In genomic region chr9:95316274-95316673, GRCh38 we compare ENCODE assay signal across 8 cellular contexts. TPM values are rescaled to one million over a fixed set of nuclear protein-coding genes. Genes with fewer than 3 reads are reported as not detected.
DNase-seq lines count a peak whose midpoint lies in the region; ATAC-seq, FAIRE-seq and TF ChIP-seq lines count a peak whose summit lies in the region.

No MANE protein-coding gene starts in this region.

- H3K27ac Mint-ChIP-seq in activated naive CD4-positive, alpha-beta T cell treated with anti-CD3 and anti-CD28 coated beads, Interleukin-2, amount 10 ng/mL, durations not matched to agents 7 days and 5 days = peak overlapping the region; percentile 53
- H3K27ac Mint-ChIP-seq in activated T-helper 1 cell treated with anti-CD3 and anti-CD28 coated beads, Interleukin-12 subunit alpha, Interleukin-12 subunit beta, Interleukin-2, Interleukin-4 antibody, amounts not matched to agents 30 ng/mL and 10 ng/mL and 1 ng/mL, durations not matched to agents 14 hours and 24 hours and 36 hours = peak overlapping the region; percentile 21
- peak overlapping the region; percentile 88 for H3K27ac Mint-ChIP-seq in type B pancreatic cell

- no peaks in the 10 kb centered on the region for H3K36me3 ChIP-seq in kidney (ENCODE audit: control insufficient read depth in 1 of 2, insufficient read depth in 2 of 2, low read length in 2 of 2)

- ATAC-seq in HG03095 (IDR thresholded peaks at IDR 0.05; ENCODE audit: unreplicated experiment) (no peak), HG03139 (IDR thresholded peaks at IDR 0.05; ENCODE audit: unreplicated experiment) (no peak)

- H3K4me3 ChIP-seq in kidney (ENCODE audit: low read length in 2 of 2) = peak overlapping the region; percentile 62 to 91

- no peaks in the 10 kb centered on the region for H3K9me3 Mint-ChIP-seq in activated naive CD4-positive, alpha-beta T cell treated with anti-CD3 and anti-CD28 coated beads, Interleukin-2, amount 10 ng/mL, durations not matched to agents 7 days and 5 days
- H3K9me3 Mint-ChIP-seq in activated T-helper 1 cell treated with anti-CD3 and anti-CD28 coated beads, Interleukin-12 subunit alpha, Interleukin-12 subunit beta, Interleukin-2, Interleukin-4 antibody, amounts not matched to agents 30 ng/mL and 10 ng/mL and 1 ng/mL, durations not matched to agents 14 hours and 24 hours and 36 hours = no peaks in the 10 kb centered on the region
- no peaks in the 10 kb centered on the region for H3K9me3 Mint-ChIP-seq in type B pancreatic cell

- no peak for FAIRE-seq in kidney (lab: Jason Lieb, UNC)

- TF ChIP-seq CTCF in kidney (IDR thresholded peaks at IDR 0.05; ENCODE audit: borderline replicate concordance, extremely low read depth, insufficient read depth) = no peak
- no peak for TF ChIP-seq CTCF in type B pancreatic cell (conservative IDR thresholded peaks at IDR 0.05)

- peak overlapping the region; percentile 5 to 75 for H3K27ac ChIP-seq in kidney (ENCODE audit: low read depth in 2 of 2, low read length in 2 of 2)

- H3K4me3 Mint-ChIP-seq in activated naive CD4-positive, alpha-beta T cell treated with anti-CD3 and anti-CD28 coated beads, Interleukin-2, amount 10 ng/mL, durations not matched to agents 7 days and 5 days = peak overlapping the region; percentile 92
- peak overlapping the region; percentile 82 for H3K4me3 Mint-ChIP-seq in activated T-helper 1 cell treated with anti-CD3 and anti-CD28 coated beads, Interleukin-12 subunit alpha, Interleukin-12 subunit beta, Interleukin-2, Interleukin-4 antibody, amounts not matched to agents 30 ng/mL and 10 ng/mL and 1 ng/mL, durations not matched to agents 14 hours and 24 hours and 36 hours
- peak overlapping the region; percentile 93 for H3K4me3 Mint-ChIP-seq in type B pancreatic cell

- DNase-seq in activated naive CD4-positive, alpha-beta T cell treated with anti-CD3 and anti-CD28 coated beads, Interleukin-2, amount 10 ng/mL, durations not matched to agents 7 days and 5 days = no peak
- DNase-seq in activated naive CD4-positive, alpha-beta T cell treated with anti-CD3 and anti-CD28 coated beads, Interleukin-2, amount 50 U/mL, for 16 hours = no peak
- DNase-seq in activated T-helper 1 cell treated with anti-CD3 and anti-CD28 coated beads, Interleukin-12 subunit alpha, Interleukin-12 subunit beta, Interleukin-2, Interleukin-4 antibody, amounts not matched to agents 30 ng/mL and 10 ng/mL and 1 ng/mL, durations not matched to agents 14 hours and 24 hours and 36 hours (ENCODE audit: low spot score) = no peak
- DNase-seq in kidney (no peak), type B pancreatic cell (ENCODE audit: extremely low spot score, unreplicated experiment) (no peak), hypothalamus (lab: John Stamatoyannopoulos, UW) (no peak)

- H3K9ac ChIP-seq in kidney (ENCODE audit: low read length in 2 of 2) = peak overlapping the region in 1 of 2 donors; percentile 62

- CTCF ChIA-PET in activated naive CD4-positive, alpha-beta T cell treated with anti-CD3 and anti-CD28 coated beads, Interleukin-2, amount 10 ng/mL, durations not matched to agents 7 days and 5 days (lab: Charles Lee) = no interaction called here

- peaks cover 36% of the 10 kb centered on the region for H3K4me1 Mint-ChIP-seq in activated naive CD4-positive, alpha-beta T cell treated with anti-CD3 and anti-CD28 coated beads, Interleukin-2, amount 10 ng/mL, durations not matched to agents 7 days and 5 days
- peaks cover 25% of the 10 kb centered on the region for H3K4me1 Mint-ChIP-seq in activated T-helper 1 cell treated with anti-CD3 and anti-CD28 coated beads, Interleukin-12 subunit alpha, Interleukin-12 subunit beta, Interleukin-2, Interleukin-4 antibody, amounts not matched to agents 30 ng/mL and 10 ng/mL and 1 ng/mL, durations not matched to agents 14 hours and 24 hours and 36 hours (ENCODE audit: low read depth)
- peaks cover 19% of the 10 kb centered on the region for H3K4me1 Mint-ChIP-seq in type B pancreatic cell (ENCODE audit: unreplicated experiment)

- H3K27me3 Mint-ChIP-seq in activated naive CD4-positive, alpha-beta T cell treated with anti-CD3 and anti-CD28 coated beads, Interleukin-2, amount 10 ng/mL, durations not matched to agents 7 days and 5 days = peaks cover 11% of the 10 kb centered on the region
- H3K27me3 Mint-ChIP-seq in activated T-helper 1 cell treated with anti-CD3 and anti-CD28 coated beads, Interleukin-12 subunit alpha, Interleukin-12 subunit beta, Interleukin-2, Interleukin-4 antibody, amounts not matched to agents 30 ng/mL and 10 ng/mL and 1 ng/mL, durations not matched to agents 14 hours and 24 hours and 36 hours (ENCODE audit: insufficient read depth) = peaks cover 10% of the 10 kb centered on the region
- H3K27me3 Mint-ChIP-seq in type B pancreatic cell = no peaks in the 10 kb centered on the region

- H3K9me3 ChIP-seq in kidney (ENCODE audit: control insufficient read depth in 1 of 2, low read length in 2 of 2) = no peaks in the 10 kb centered on the region

- no peaks in the 10 kb centered on the region for H3K4me1 ChIP-seq in kidney (ENCODE audit: control insufficient read depth in 1 of 2, insufficient read depth in 1 of 2, low read depth in 1 of 2, low read length in 2 of 2)

- H3K36me3 Mint-ChIP-seq in activated naive CD4-positive, alpha-beta T cell treated with anti-CD3 and anti-CD28 coated beads, Interleukin-2, amount 10 ng/mL, durations not matched to agents 7 days and 5 days = peaks cover 9% of the 10 kb centered on the region
- peaks cover 5% of the 10 kb centered on the region for H3K36me3 Mint-ChIP-seq in activated T-helper 1 cell treated with anti-CD3 and anti-CD28 coated beads, Interleukin-12 subunit alpha, Interleukin-12 subunit beta, Interleukin-2, Interleukin-4 antibody, amounts not matched to agents 30 ng/mL and 10 ng/mL and 1 ng/mL, durations not matched to agents 14 hours and 24 hours and 36 hours (ENCODE audit: low read depth)
- no peaks in the 10 kb centered on the region for H3K36me3 Mint-ChIP-seq in type B pancreatic cell

- intact Hi-C loops in activated T-helper 1 cell treated with anti-CD3 and anti-CD28 coated beads, Interleukin-12 subunit alpha, Interleukin-12 subunit beta, Interleukin-2, Interleukin-4 antibody, amounts not matched to agents 30 ng/mL and 10 ng/mL and 1 ng/mL, durations not matched to agents 14 hours and 24 hours and 36 hours (cut with micrococcal nuclease) = loop anchor here (5.0 kb wide), 3 partner anchors 406 to 1101 kb away; partner anchors contain the start of genes ERCC6L2 and ZNF367
- intact Hi-C loops in kidney (cut with DNase I) = no loop called here

RNA-seq across cellular contexts. Expression of gene FANCC, which starts 1.2 kb away (rescaled TPM):
- 18.7 and 23.7 TPM in 2 replicates for total RNA-seq in activated T-helper 1 cell treated with anti-CD3 and anti-CD28 coated beads, Interleukin-12 subunit alpha, Interleukin-12 subunit beta, Interleukin-2, Interleukin-4 antibody, amounts not matched to agents 30 ng/mL and 10 ng/mL and 1 ng/mL, durations not matched to agents 14 hours and 24 hours and 36 hours
- total RNA-seq in kidney (10.8 TPM), type B pancreatic cell (ENCODE audit: low replicate concordance) (13.0 and 19.2 TPM in 2 replicates)
- polyA plus RNA-seq in kidney (ENCODE audit: insufficient read depth, low read depth, low replicate concordance) = 7.5 TPM

Comparison
In these comparisons a context has a peak if more than half of its experiments do, and no peak if none do; other contexts are left out.
1. H3K27ac Mint-ChIP-seq: peak in every context shown above with its lines; median percentile 88 in type B pancreatic cell; 53 in activated naive CD4-positive, alpha-beta T cell treated with anti-CD3 and anti-CD28 coated beads, Interleukin-2, amount 10 ng/mL, durations not matched to agents 7 days and 5 days; 21 in activated T-helper 1 cell treated with anti-CD3 and anti-CD28 coated beads, Interleukin-12 subunit alpha, Interleukin-12 subunit beta, Interleukin-2, Interleukin-4 antibody, amounts not matched to agents 30 ng/mL and 10 ng/mL and 1 ng/mL, durations not matched to agents 14 hours and 24 hours and 36 hours.